15 cellular contexts compared by ENCODE assay signal in the genomic region with DNA sequence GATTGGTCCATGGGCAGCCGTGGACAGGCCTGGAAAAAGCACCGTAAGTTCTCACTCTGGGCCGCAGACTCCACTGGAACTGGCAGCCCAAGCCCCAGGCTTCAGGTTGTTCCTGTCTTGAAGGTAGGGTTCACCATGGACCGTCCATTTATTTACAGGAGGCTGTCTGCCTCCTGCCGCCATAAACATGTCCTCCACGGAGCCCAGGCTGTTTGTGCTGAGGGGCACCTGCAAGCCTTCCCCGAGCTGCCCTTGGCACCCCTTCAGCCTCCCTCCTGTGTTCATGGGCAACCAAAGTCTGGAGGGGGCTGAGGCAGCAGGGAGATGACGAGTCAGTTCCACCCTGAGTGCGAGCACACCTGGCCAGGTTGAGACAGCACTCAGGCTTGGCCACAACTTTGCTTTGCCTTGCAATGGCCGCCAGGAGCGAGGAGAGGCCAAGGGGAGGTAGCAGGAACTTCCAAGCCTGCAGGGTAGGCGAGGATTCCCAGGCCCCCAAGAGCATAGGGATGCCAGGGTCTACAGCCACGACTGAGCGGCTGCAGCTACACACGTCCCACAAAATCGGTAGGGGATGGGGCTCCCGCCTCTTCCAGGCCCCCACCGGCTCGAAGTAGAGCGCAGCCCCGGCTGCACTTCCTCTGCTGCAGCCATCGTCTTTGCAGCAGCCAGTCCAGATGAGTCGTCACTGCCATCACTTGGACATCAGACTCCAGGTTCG.
"Had no signal": no experiment of that assay in that cellular context is flagged by ENCODE, and none has a peak within 500 bp of the region (broad histone marks: within the 10 kb centered on the region; RNA-seq: fewer than 3 reads in every experiment).

No MANE protein-coding gene starts in this region.

- H3K9ac ChIP-seq: neural progenitor cell had no signal

- H3K27ac ChIP-seq: breast epithelium, heart right ventricle, neural progenitor cell, prostate gland, testis, WERI-Rb-1 had no signal

- DNase-seq: activated CD4-positive, alpha-beta T cell treated with anti-CD3 and anti-CD28 coated beads, Interleukin-2, amount 10 ng/mL, durations not matched to agents 7 days and 5 days; activated CD4-positive, CD25-positive, alpha-beta regulatory T cell treated with anti-CD3 and anti-CD28 coated beads, Interleukin-2, amount 50 U/mL, for 72 hours; activated T-cell treated with anti-CD3 and anti-CD28 coated beads, Interleukin-2, amount 50 U/mL, for 1 hour; cerebellar nuclear complex; cortex of kidney; heart right ventricle; stimulated activated CD4-positive, alpha-beta T cell treated with anti-CD3 and anti-CD28 coated beads, Interleukin-1b, Interleukin-23, amount 100 ng/mL, for 48 hours; testis; WERI-Rb-1 had no signal

- H2AFZ ChIP-seq: neural progenitor cell had no signal

- H3K4me1 ChIP-seq: breast epithelium, heart right ventricle, prostate gland, testis had no signal

- H3K4me3 ChIP-seq: breast epithelium, heart right ventricle, lung, neural progenitor cell, prostate gland had no signal

- H3K9me3 ChIP-seq: breast epithelium, prostate gland, testis had no signal

- H3K27me3 ChIP-seq: breast epithelium, heart right ventricle, neural progenitor cell, testis had no signal

- H3K36me3 ChIP-seq: breast epithelium, heart right ventricle, neural progenitor cell, prostate gland, WERI-Rb-1 had no signal

- H3K4me2 ChIP-seq: neural progenitor cell had no signal

- ATAC-seq: activated naive CD4-positive, alpha-beta T cell treated with anti-CD3 and anti-CD28 coated beads, Interleukin-2, amount 50 U/mL, for 72 hours; heart right ventricle; SK-N-SH treated with all-trans-retinoic acid at 6 μM for 48 hours had no signal
